1 cellular context compared by ENCODE assay signal in genomic region chr17:3959295-3959899, GRCh38.
TF ChIP-seq lines count a peak whose summit lies in the region.

No MANE protein-coding gene starts in this region.

TF ChIP-seq in HepG2, 621 proteins besides CTCF, POLR2A, EP300 and RAD21 (continued from another document):
- TF ChIP-seq BCL3 (CRISPR knock-in tag; IDR thresholded peaks at IDR 0.05) (peak; percentile 64; the same call in 1 of the 2 replicates), TFAP4 (IDR thresholded peaks at IDR 0.05; ENCODE audit: borderline replicate concordance, low read depth) (peak; percentile 39; the same call in 1 of the 2 replicates), ARNT2 (CRISPR knock-in tag; IDR thresholded peaks at IDR 0.05; ENCODE audit: low read depth) (no peak), MTA1 (CRISPR knock-in tag; IDR thresholded peaks at IDR 0.05; ENCODE audit: borderline replicate concordance) (peak; percentile 39; the same call in 1 of the 2 replicates), KIAA2018 (CRISPR knock-in tag; IDR thresholded peaks at IDR 0.05; ENCODE audit: borderline replicate concordance) (no peak), HMG20A (CRISPR knock-in tag; IDR thresholded peaks at IDR 0.05; ENCODE audit: borderline replicate concordance) (no peak), PAXIP1 (CRISPR knock-in tag; conservative IDR thresholded peaks at IDR 0.05) (peak; percentile 73), HIC2 (CRISPR knock-in tag; IDR thresholded peaks at IDR 0.05; ENCODE audit: low read depth) (peak; percentile 58; the same call in 1 of the 2 replicates), FOXK1 (CRISPR knock-in tag; IDR thresholded peaks at IDR 0.05; ENCODE audit: borderline replicate concordance, low read depth) (peak; percentile 67; the same call in 1 of the 2 replicates), FOSL1 (CRISPR knock-in tag; IDR thresholded peaks at IDR 0.05; ENCODE audit: borderline replicate concordance) (no peak; the same call in 1 of the 2 replicates), ZSCAN21 (CRISPR knock-in tag; IDR thresholded peaks at IDR 0.05; ENCODE audit: borderline replicate concordance) (0 out of 2 replicates have a peak, but pooled peaks have one; percentile 37), FOXC1 (CRISPR knock-in tag; IDR thresholded peaks at IDR 0.05; ENCODE audit: borderline replicate concordance) (no peak), ZNF414 (CRISPR knock-in tag; IDR thresholded peaks at IDR 0.05) (peak; percentile 67; the same call in 1 of the 2 replicates), KAT8 (CRISPR knock-in tag; IDR thresholded peaks at IDR 0.05) (0 out of 2 replicates have a peak, but pooled peaks have one; percentile 16), ZNF275 (CRISPR knock-in tag; IDR thresholded peaks at IDR 0.05; ENCODE audit: borderline replicate concordance) (no peak), SOX5 (CRISPR knock-in tag; IDR thresholded peaks at IDR 0.05; ENCODE audit: borderline replicate concordance) (peak; percentile 42; the same call in 1 of the 2 replicates), BRCA1 (CRISPR knock-in tag; IDR thresholded peaks at IDR 0.05) (no peak)
